8 cellular contexts compared by ENCODE assay signal in the genomic region with DNA sequence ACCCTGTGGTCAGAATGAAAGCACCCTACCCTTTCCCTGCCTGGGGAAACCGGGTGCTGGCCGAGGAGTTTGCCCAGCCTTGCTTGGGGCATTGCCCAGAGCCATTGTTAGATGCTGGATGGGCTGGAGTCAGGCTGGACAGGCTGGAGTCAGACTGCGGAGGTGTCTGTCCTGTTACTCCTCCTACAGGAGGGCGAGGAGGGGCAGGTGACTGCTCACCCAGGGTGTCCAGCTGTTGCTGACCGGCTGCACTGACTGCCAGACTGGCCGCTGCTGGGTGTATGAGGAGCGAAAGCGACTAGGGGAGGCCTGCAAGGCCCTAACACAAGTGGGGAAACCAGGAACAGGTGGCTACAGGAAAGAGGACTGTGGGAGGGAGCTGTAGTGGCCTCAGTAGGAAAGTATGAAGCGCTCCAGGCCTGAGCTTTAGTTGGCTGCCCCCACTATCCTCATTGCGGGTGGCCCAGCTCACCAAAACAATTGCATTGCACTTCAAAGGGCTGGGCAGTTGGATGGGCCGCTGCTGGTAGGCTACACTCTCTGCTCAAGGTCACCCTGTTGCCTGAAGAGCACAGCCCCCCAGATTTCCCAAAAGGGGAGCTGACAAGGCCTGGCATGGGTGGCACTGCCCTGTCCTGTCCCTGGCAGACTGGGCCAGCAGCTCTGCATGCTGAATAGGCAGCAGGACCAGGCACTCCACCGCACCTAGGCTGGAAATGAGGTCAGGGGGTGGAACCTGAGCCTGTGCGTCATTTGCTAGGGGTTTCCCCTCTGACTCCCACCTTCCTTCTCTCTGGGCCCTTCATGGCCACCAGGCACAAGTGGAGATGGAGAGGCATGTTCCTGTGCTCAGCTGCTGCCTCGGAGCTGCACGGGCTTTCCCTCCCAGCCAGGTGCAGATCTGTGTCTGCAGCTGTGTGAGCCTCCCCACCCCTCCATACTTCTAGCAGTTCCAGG. TPM values are rescaled to one million over a fixed set of nuclear protein-coding genes. Genes with fewer than 3 reads are reported as not detected.
DNase-seq lines count a peak whose midpoint lies in the region; ATAC-seq and TF ChIP-seq lines count a peak whose summit lies in the region.

No MANE protein-coding gene starts in this region.

- CTCF ChIA-PET in CD4-positive, alpha-beta T cell (lab: Charles Lee), result interaction anchor here (0.9 to 4.3 kb wide), 5 partner anchors 13 to 100 kb away, joined by 3 to 35 read pairs (median 4); a partner anchor contains a TSS

- H2BK15ac ChIP-seq in mesenchymal stem cell (ENCODE audit: low read depth, poor library complexity, severe bottlenecking), result no peak overlapping the region

- no peak overlapping the region for H3K4me3 ChIP-seq in mesenchymal stem cell (ENCODE audit: insufficient read depth in 1 of 2, low read depth in 1 of 2, low read length in 2 of 2)

- H3K23ac ChIP-seq in mesenchymal stem cell (ENCODE audit: low read length in 2 of 2), result no peak overlapping the region

- no peak overlapping the region for H2BK120ac ChIP-seq in mesenchymal stem cell (ENCODE audit: low read depth, low read length)

- peak overlapping the region; percentile 66 for H3K27ac ChIP-seq in CD4-positive, alpha-beta T cell (ENCODE audit: low read depth, low read length)
- H3K27ac ChIP-seq in mesenchymal stem cell (ENCODE audit: low read length, poor library complexity, severe bottlenecking), result no peak overlapping the region

- no peaks in the 10 kb centered on the region for H3K9me3 Mint-ChIP-seq in CD4-positive, alpha-beta T cell
- no peaks in the 10 kb centered on the region for H3K9me3 Mint-ChIP-seq in type B pancreatic cell

- no peaks in the 10 kb centered on the region for H3K9me3 ChIP-seq in CD4-positive, alpha-beta T cell (ENCODE audit: control insufficient read depth, low read length)
- no peaks in the 10 kb centered on the region for H3K9me3 ChIP-seq in mesenchymal stem cell (ENCODE audit: control insufficient read depth, low read length)

- POLR2A ChIA-PET in CD4-positive, alpha-beta T cell (lab: Charles Lee), result interaction anchor here (1.2 to 6.2 kb wide), 6 partner anchors 12 to 113 kb away, joined by 3 to 35 read pairs (median 8); a partner anchor contains a TSS

- H3K4me3 Mint-ChIP-seq in CD4-positive, alpha-beta T cell, result peak overlapping the region; percentile 63
- H3K4me3 Mint-ChIP-seq in type B pancreatic cell, result no peak overlapping the region

- WGBS in mesenchymal stem cell, result 92% methylated on average over 15 of the region's 15 CpGs

- TF ChIP-seq CTCF in CD4-positive, alpha-beta T cell (IDR thresholded peaks at IDR 0.05), result no peak
- no peak for TF ChIP-seq CTCF in type B pancreatic cell (conservative IDR thresholded peaks at IDR 0.05)

- peak overlapping the region in 1 of 2 experiments; percentile 41 for H2BK12ac ChIP-seq in mesenchymal stem cell (ENCODE audit: low read length in 2 of 2)

- H3K27ac Mint-ChIP-seq in CD4-positive, alpha-beta T cell, result peak overlapping the region; percentile 85
- peak overlapping the region; percentile 50 for H3K27ac Mint-ChIP-seq in type B pancreatic cell

- H3K4me1 Mint-ChIP-seq in CD4-positive, alpha-beta T cell (ENCODE audit: low read depth), result peaks cover 52% of the 10 kb centered on the region
- H3K4me1 Mint-ChIP-seq in type B pancreatic cell (ENCODE audit: unreplicated experiment), result peaks cover 19% of the 10 kb centered on the region

- H3K27me3 Mint-ChIP-seq in CD4-positive, alpha-beta T cell, result no peaks in the 10 kb centered on the region
- H3K27me3 Mint-ChIP-seq in type B pancreatic cell, result no peaks in the 10 kb centered on the region

- no peak overlapping the region for H2BK5ac ChIP-seq in mesenchymal stem cell (ENCODE audit: low read depth, low read length, poor library complexity, severe bottlenecking)

- H3K14ac ChIP-seq in mesenchymal stem cell (ENCODE audit: low read length in 2 of 2), result no peak overlapping the region

- no peak overlapping the region for H3K9ac ChIP-seq in mesenchymal stem cell (ENCODE audit: low read length)

- H3K36me3 ChIP-seq in mesenchymal stem cell (ENCODE audit: control insufficient read depth in 1 of 2, insufficient read depth in 2 of 2, low read depth in 1 of 2, low read length in 2 of 2), result peaks cover 22 to 36% of the 10 kb centered on the region in 2 experiments

- H4K91ac ChIP-seq in mesenchymal stem cell (ENCODE audit: low read length), result no peak overlapping the region

- H3K36me3 Mint-ChIP-seq in CD4-positive, alpha-beta T cell (ENCODE audit: low read depth), result no peaks in the 10 kb centered on the region
- peaks cover 8% of the 10 kb centered on the region for H3K36me3 Mint-ChIP-seq in type B pancreatic cell

- peak; percentile 42 to 76 (median 61) for DNase-seq in CD4-positive, alpha-beta T cell
- DNase-seq in activated CD8-positive, alpha-beta memory T cell treated with anti-CD3 and anti-CD28 coated beads, Interleukin-2, amount 50 U/mL, for 48 hours, result peak; percentile 83
- DNase-seq in mesenchymal stem cell (no peak), type B pancreatic cell (ENCODE audit: extremely low spot score, unreplicated experiment) (no peak), KG1 (lab: John Stamatoyannopoulos, UW) (no peak), left lobe of liver (ENCODE audit: low spot score) (no peak)

- peak overlapping the region; percentile 28 for H4K8ac ChIP-seq in mesenchymal stem cell (ENCODE audit: low read length)

- no peak overlapping the region for H2AK5ac ChIP-seq in mesenchymal stem cell (ENCODE audit: low read length, severe bottlenecking)

- H3K27me3 ChIP-seq in CD4-positive, alpha-beta T cell (ENCODE audit: control insufficient read depth, insufficient read depth, low read length), result no peaks in the 10 kb centered on the region
- H3K27me3 ChIP-seq in mesenchymal stem cell (ENCODE audit: control insufficient read depth in 1 of 2, insufficient read depth in 1 of 2, low read length in 2 of 2), result no peaks in the 10 kb centered on the region

- ATAC-seq in CD4-positive, alpha-beta T cell (ENCODE audit: poor library complexity), result peak; percentile 93
- ATAC-seq in HG02981 (IDR thresholded peaks at IDR 0.05; ENCODE audit: unreplicated experiment) (peak; percentile 63), HG02970 (IDR thresholded peaks at IDR 0.05; ENCODE audit: low FRiP score, unreplicated experiment) (no peak), left lobe of liver (no peak)

- peaks cover 49% of the 10 kb centered on the region for H3K79me1 ChIP-seq in mesenchymal stem cell (replicated peaks; ENCODE audit: low read length, poor library complexity, severe bottlenecking)

- no peak overlapping the region for H3K18ac ChIP-seq in mesenchymal stem cell (ENCODE audit: low read depth in 1 of 2, low read length in 2 of 2)

- intact Hi-C loops in CD4-positive, alpha-beta T cell (cut with DNase I, micrococcal nuclease), result loop anchor here in 1 of 2 experiments (2.0 kb wide), 1 partner anchor 21 kb away; no protein-coding TSS in a partner anchor

- peak overlapping the region in 1 of 2 experiments; percentile 2 for H3K4ac ChIP-seq in mesenchymal stem cell (ENCODE audit: low read depth in 1 of 2, low read length in 2 of 2)

- no peak overlapping the region for H3K4me2 ChIP-seq in mesenchymal stem cell (ENCODE audit: low read length, poor library complexity, severe bottlenecking)

- peaks cover 26% of the 10 kb centered on the region for H3K4me1 ChIP-seq in mesenchymal stem cell (ENCODE audit: control insufficient read depth, insufficient read depth, low read depth, low read length)

- H2AFZ ChIP-seq in mesenchymal stem cell (ENCODE audit: low read depth, low read length), result no peak overlapping the region

RNA-seq across cellular contexts. Expression of a gene that starts 18.4 kb away (rescaled TPM):
- total RNA-seq in CD4-positive, alpha-beta T cell, result not detected
- 0.32 TPM for polyA plus RNA-seq in mesenchymal stem cell (2013, experiment 1 of 2)
- 0.21 TPM for polyA plus RNA-seq in mesenchymal stem cell (2013, experiment 2 of 2)
- total RNA-seq in type B pancreatic cell (ENCODE audit: low replicate concordance) (0.69 and 1.8 TPM in 2 replicates), left lobe of liver (113 TPM)

RNA-seq across cellular contexts. Expression of a gene that starts 50.1 kb away (rescaled TPM):
- total RNA-seq in CD4-positive, alpha-beta T cell, result 1 to 10 TPM; 6.2 to 7.5 TPM
- 9.1 TPM for polyA plus RNA-seq in mesenchymal stem cell (2013, experiment 1 of 2)
- 7.8 TPM for polyA plus RNA-seq in mesenchymal stem cell (2013, experiment 2 of 2)
- 10.0 and 19.8 TPM in 2 replicates for total RNA-seq in type B pancreatic cell (ENCODE audit: low replicate concordance)
- 16.8 TPM for total RNA-seq in left lobe of liver

Comparison
In these comparisons a context has a peak if more than half of its experiments do, and no peak if none do; other contexts are left out.
1. ATAC-seq: peak in CD4-positive, alpha-beta T cell (single experiment) and HG02981 (single experiment); none in HG02970 (single experiment) and left lobe of liver (single experiment).
2. DNase-seq: peak in CD4-positive, alpha-beta T cell (10 of 10) and activated CD8-positive, alpha-beta memory T cell treated with anti-CD3 and anti-CD28 coated beads, Interleukin-2, amount 50 U/mL, for 48 hours (single experiment); none in mesenchymal stem cell (single experiment), type B pancreatic cell (single experiment), KG1 (single experiment) and left lobe of liver (single experiment).
3. RNA of a gene that starts 18.4 kb away (total RNA-seq): 113 TPM in left lobe of liver (single experiment); 0.69 to 1.8 TPM in type B pancreatic cell and not detected in CD4-positive, alpha-beta T cell; every median in the first group is over 10 times any median in the second.